Comparison of ENCODE assay signal across 15 cellular contexts in the genomic region with DNA sequence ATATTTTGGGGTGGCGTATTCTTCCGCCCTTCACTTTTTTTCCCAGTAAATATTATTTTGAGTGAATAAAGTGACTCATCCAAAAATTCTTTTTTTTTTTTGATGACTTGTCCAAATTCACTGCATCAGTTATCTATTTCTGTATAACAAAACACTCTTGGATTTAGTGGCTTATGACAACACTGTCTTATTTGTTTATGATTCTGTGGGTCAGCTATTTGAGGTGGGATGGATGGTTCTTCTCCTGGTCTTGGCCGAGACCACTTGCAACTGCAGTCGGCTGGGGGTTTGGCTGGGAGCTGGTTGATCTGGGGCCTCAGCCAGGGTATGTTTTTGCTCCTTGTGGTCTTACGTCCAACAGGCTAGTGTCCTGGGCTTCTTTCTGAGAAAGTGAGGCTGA. TPM values are rescaled to one million over a fixed set of nuclear protein-coding genes. Genes with fewer than 3 reads are reported as not detected.
DNase-seq lines count a peak whose midpoint lies in the region; ATAC-seq, FAIRE-seq and TF ChIP-seq lines count a peak whose summit lies in the region.
"Had no signal": no experiment of that assay in that cellular context is flagged by ENCODE, and none has a peak within 500 bp of the region (broad histone marks: within the 10 kb centered on the region; RNA-seq: fewer than 3 reads in every experiment).

No MANE protein-coding gene starts in this region.

- no peak for TF ChIP-seq CTCF in cardiac muscle cell (IDR thresholded peaks at IDR 0.05; ENCODE audit: low read depth, low read length)
- TF ChIP-seq CTCF in fibroblast of the aortic adventitia (IDR thresholded peaks at IDR 0.05; ENCODE audit: insufficient read depth, low read length): no peak
- no peak for TF ChIP-seq CTCF in pancreas (IDR thresholded peaks at IDR 0.05)

- H3K36me3 ChIP-seq in cardiac muscle cell: no peaks in the 10 kb centered on the region
- no peaks in the 10 kb centered on the region for H3K36me3 ChIP-seq in pancreas
- no peaks in the 10 kb centered on the region for H3K36me3 ChIP-seq in aorta (ENCODE audit: control insufficient read depth in 1 of 2, insufficient read depth in 2 of 2, low read length in 1 of 2)

- H3K4me1 ChIP-seq in cardiac muscle cell (ENCODE audit: low read depth) (peaks cover 49% of the 10 kb centered on the region), pancreas (peaks cover 34 to 49% (median 37%) of the 10 kb centered on the region in 3 donors), aorta (ENCODE audit: control insufficient read depth in 1 of 2, insufficient read depth in 2 of 2, low read length in 2 of 2) (peaks cover 2 to 6% of the 10 kb centered on the region in 2 donors)

- 85 to 91% methylated on average over 5 of the region's 5 CpGs for WGBS in pancreas, 2 donors
- 3 to 7% methylated on average over 5 of the region's 5 CpGs for WGBS in aorta, 2 donors

- no peaks in the 10 kb centered on the region for H3K9me3 Mint-ChIP-seq in stimulated activated effector memory CD8-positive, alpha-beta T cell treated with anti-CD3 and anti-CD28 coated beads, Interleukin-12 subunit alpha, Interleukin-12 subunit beta, amount 100 ng/mL, for 72 hours
- H3K9me3 Mint-ChIP-seq: GM23338, IgD-negative memory B cell had no signal

- H3K27ac Mint-ChIP-seq in stimulated activated effector memory CD8-positive, alpha-beta T cell treated with anti-CD3 and anti-CD28 coated beads, Interleukin-12 subunit alpha, Interleukin-12 subunit beta, amount 100 ng/mL, for 72 hours: no peak overlapping the region
- H3K27ac Mint-ChIP-seq: GM23338 had no signal

- no peak for FAIRE-seq in pancreas (lab: Jason Lieb, UNC)
- FAIRE-seq: A204.1, endothelial cell of umbilical vein had no signal

- intact Hi-C loops in cardiac septum (cut with DNase I): loop anchor here (2.0 kb wide), 1 partner anchor 61 kb away; a partner anchor contains a TSS
- intact Hi-C loops in pancreas (cut with DNase I): loop anchor here in 2 of 3 donors (10.0 kb wide), 1 partner anchor 65 kb away; a partner anchor contains a TSS
- intact Hi-C loops in aorta (cut with DNase I): loop anchor here in 1 of 2 donors (5.0 kb wide), 2 partner anchors 38 to 153 kb away; a partner anchor contains a TSS

- H3K27me3 ChIP-seq in cardiac muscle cell (no peaks in the 10 kb centered on the region), pancreas (no peaks in the 10 kb centered on the region), aorta (ENCODE audit: control insufficient read depth in 1 of 2, insufficient read depth in 2 of 2, low read length in 1 of 2) (no peaks in the 10 kb centered on the region)

- H3K4me3 Mint-ChIP-seq in stimulated activated effector memory CD8-positive, alpha-beta T cell treated with anti-CD3 and anti-CD28 coated beads, Interleukin-12 subunit alpha, Interleukin-12 subunit beta, amount 100 ng/mL, for 72 hours: no peak overlapping the region
- H3K4me3 Mint-ChIP-seq: GM23338, IgD-negative memory B cell had no signal

- no peaks in the 10 kb centered on the region for H3K4me1 Mint-ChIP-seq in stimulated activated effector memory CD8-positive, alpha-beta T cell treated with anti-CD3 and anti-CD28 coated beads, Interleukin-12 subunit alpha, Interleukin-12 subunit beta, amount 100 ng/mL, for 72 hours
- H3K4me1 Mint-ChIP-seq: IgD-negative memory B cell had no signal

- H3K27ac ChIP-seq in cardiac muscle cell: peak overlapping the region; percentile 99
- H3K27ac ChIP-seq in pancreas: peak overlapping the region in 3 of 4 donors; percentile 33 to 91 (median 63)
- peak overlapping the region; percentile 50 to 97 for H3K27ac ChIP-seq in aorta (ENCODE audit: low read depth in 1 of 2, low read length in 2 of 2)

- H3K4me3 ChIP-seq in cardiac muscle cell (no peak overlapping the region), fibroblast of the aortic adventitia (ENCODE audit: low read depth, low read length) (no peak overlapping the region), pancreas (no peak overlapping the region), aorta (ENCODE audit: low read length in 2 of 2) (no peak overlapping the region)
- H3K4me3 ChIP-seq: GM23338 had no signal

- DNase-seq in cardiac muscle cell (ENCODE audit: low read depth in 1 of 2, low spot score in 1 of 2) (peak in 1 of 2 donors; percentile 50), cardiac septum (ENCODE audit: low spot score) (no peak), fibroblast of the aortic adventitia (ENCODE audit: low read depth) (peak; percentile 89), pancreas (no peak), aorta (peak; percentile 71 to 74), NCI-H82 treated with DMSO at 0.1 percent for 48 hours (lab: John Stamatoyannopoulos, UW; ENCODE audit: unreplicated experiment) (no peak)
- no peak for DNase-seq in stimulated activated effector memory CD8-positive, alpha-beta T cell treated with anti-CD3 and anti-CD28 coated beads, Interleukin-12 subunit alpha, Interleukin-12 subunit beta, amount 100 ng/mL, for 72 hours (ENCODE audit: low spot score in 2 of 2)
- DNase-seq: DND-41, NCI-H2107, SHP77 had no signal

- no peaks in the 10 kb centered on the region for H3K36me3 Mint-ChIP-seq in stimulated activated effector memory CD8-positive, alpha-beta T cell treated with anti-CD3 and anti-CD28 coated beads, Interleukin-12 subunit alpha, Interleukin-12 subunit beta, amount 100 ng/mL, for 72 hours
- H3K36me3 Mint-ChIP-seq: IgD-negative memory B cell had no signal

- H3K9me3 ChIP-seq in cardiac muscle cell (ENCODE audit: low read depth): no peaks in the 10 kb centered on the region
- no peaks in the 10 kb centered on the region for H3K9me3 ChIP-seq in pancreas
- no peaks in the 10 kb centered on the region for H3K9me3 ChIP-seq in aorta (ENCODE audit: control insufficient read depth, low read length)

- ATAC-seq in pancreas (no peak), aorta (ENCODE audit: low FRiP score) (peak; percentile 54), GM19397 (IDR thresholded peaks at IDR 0.05; ENCODE audit: unreplicated experiment) (no peak)
- no peak for ATAC-seq in stimulated activated effector memory CD8-positive, alpha-beta T cell treated with anti-CD3 and anti-CD28 coated beads, Interleukin-12 subunit alpha, Interleukin-12 subunit beta, amount 100 ng/mL, for 72 hours
- ATAC-seq: GM23338 had no signal

RNA-seq across cellular contexts. Expression of a gene that starts 39.9 kb away (rescaled TPM):
- 107 and 134 TPM in 2 replicates for total RNA-seq in cardiac muscle cell
- 181 and 192 TPM in 2 replicates for polyA plus RNA-seq in cardiac muscle cell
- 63.4 TPM for total RNA-seq in cardiac septum
- 86.4 and 127 TPM in 2 replicates for total RNA-seq in fibroblast of the aortic adventitia (ENCODE audit: low replicate concordance)
- total RNA-seq in pancreas: 10 to 100 TPM; 25.5 to 54.9 (median 37.1) TPM
- polyA plus RNA-seq in pancreas: 10 to 100 TPM; 42.8 to 78.8 TPM
- total RNA-seq in aorta: 10 to 100 TPM; 91.1 to 98.4 TPM
- 100 to 1,000 TPM in 1 of 2 donors, 10 to 100 TPM in 1; 50.1 to 114 TPM for polyA plus RNA-seq in aorta

Comparison
In these comparisons a context has a peak if more than half of its experiments do, and no peak if none do; other contexts are left out.
1. DNase-seq: peak in fibroblast of the aortic adventitia (single experiment) and aorta (2 of 2); none in cardiac septum (single experiment), pancreas (0 of 6), stimulated activated effector memory CD8-positive, alpha-beta T cell treated with anti-CD3 and anti-CD28 coated beads, Interleukin-12 subunit alpha, Interleukin-12 subunit beta, amount 100 ng/mL, for 72 hours (0 of 2) and NCI-H82 treated with DMSO at 0.1 percent for 48 hours (single experiment).
2. Peak in every context shown above with its lines, with median percentiles within 50 percentile points of each other: H3K27ac ChIP-seq.